In the genomic region with DNA sequence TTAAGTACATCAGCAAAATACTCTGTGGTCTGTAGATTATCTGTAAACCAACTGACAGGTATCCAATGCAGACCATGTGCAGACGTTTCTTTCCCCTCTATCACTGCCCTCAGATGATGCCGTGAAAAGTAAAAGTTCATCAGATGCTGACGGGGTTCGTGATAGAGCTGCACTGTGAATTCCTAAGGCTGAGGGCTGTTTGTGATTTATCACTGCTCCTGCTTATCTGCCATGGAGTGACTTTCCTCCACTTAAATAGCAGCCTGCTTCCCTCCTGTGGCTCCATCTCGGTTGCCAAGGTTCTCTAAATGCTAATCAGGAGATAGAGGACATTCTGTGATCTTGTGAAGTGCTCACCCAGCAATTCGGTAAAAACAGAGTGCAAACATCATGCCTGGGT, we compare ENCODE assay signal across 1 cellular context.
TF ChIP-seq lines count a peak whose summit lies in the region.

No MANE protein-coding gene starts in this region.

TF ChIP-seq in GM23338, 12 proteins besides CTCF, POLR2A, EP300 and RAD21 (continued from another document):
- TF ChIP-seq, protein P1, sequence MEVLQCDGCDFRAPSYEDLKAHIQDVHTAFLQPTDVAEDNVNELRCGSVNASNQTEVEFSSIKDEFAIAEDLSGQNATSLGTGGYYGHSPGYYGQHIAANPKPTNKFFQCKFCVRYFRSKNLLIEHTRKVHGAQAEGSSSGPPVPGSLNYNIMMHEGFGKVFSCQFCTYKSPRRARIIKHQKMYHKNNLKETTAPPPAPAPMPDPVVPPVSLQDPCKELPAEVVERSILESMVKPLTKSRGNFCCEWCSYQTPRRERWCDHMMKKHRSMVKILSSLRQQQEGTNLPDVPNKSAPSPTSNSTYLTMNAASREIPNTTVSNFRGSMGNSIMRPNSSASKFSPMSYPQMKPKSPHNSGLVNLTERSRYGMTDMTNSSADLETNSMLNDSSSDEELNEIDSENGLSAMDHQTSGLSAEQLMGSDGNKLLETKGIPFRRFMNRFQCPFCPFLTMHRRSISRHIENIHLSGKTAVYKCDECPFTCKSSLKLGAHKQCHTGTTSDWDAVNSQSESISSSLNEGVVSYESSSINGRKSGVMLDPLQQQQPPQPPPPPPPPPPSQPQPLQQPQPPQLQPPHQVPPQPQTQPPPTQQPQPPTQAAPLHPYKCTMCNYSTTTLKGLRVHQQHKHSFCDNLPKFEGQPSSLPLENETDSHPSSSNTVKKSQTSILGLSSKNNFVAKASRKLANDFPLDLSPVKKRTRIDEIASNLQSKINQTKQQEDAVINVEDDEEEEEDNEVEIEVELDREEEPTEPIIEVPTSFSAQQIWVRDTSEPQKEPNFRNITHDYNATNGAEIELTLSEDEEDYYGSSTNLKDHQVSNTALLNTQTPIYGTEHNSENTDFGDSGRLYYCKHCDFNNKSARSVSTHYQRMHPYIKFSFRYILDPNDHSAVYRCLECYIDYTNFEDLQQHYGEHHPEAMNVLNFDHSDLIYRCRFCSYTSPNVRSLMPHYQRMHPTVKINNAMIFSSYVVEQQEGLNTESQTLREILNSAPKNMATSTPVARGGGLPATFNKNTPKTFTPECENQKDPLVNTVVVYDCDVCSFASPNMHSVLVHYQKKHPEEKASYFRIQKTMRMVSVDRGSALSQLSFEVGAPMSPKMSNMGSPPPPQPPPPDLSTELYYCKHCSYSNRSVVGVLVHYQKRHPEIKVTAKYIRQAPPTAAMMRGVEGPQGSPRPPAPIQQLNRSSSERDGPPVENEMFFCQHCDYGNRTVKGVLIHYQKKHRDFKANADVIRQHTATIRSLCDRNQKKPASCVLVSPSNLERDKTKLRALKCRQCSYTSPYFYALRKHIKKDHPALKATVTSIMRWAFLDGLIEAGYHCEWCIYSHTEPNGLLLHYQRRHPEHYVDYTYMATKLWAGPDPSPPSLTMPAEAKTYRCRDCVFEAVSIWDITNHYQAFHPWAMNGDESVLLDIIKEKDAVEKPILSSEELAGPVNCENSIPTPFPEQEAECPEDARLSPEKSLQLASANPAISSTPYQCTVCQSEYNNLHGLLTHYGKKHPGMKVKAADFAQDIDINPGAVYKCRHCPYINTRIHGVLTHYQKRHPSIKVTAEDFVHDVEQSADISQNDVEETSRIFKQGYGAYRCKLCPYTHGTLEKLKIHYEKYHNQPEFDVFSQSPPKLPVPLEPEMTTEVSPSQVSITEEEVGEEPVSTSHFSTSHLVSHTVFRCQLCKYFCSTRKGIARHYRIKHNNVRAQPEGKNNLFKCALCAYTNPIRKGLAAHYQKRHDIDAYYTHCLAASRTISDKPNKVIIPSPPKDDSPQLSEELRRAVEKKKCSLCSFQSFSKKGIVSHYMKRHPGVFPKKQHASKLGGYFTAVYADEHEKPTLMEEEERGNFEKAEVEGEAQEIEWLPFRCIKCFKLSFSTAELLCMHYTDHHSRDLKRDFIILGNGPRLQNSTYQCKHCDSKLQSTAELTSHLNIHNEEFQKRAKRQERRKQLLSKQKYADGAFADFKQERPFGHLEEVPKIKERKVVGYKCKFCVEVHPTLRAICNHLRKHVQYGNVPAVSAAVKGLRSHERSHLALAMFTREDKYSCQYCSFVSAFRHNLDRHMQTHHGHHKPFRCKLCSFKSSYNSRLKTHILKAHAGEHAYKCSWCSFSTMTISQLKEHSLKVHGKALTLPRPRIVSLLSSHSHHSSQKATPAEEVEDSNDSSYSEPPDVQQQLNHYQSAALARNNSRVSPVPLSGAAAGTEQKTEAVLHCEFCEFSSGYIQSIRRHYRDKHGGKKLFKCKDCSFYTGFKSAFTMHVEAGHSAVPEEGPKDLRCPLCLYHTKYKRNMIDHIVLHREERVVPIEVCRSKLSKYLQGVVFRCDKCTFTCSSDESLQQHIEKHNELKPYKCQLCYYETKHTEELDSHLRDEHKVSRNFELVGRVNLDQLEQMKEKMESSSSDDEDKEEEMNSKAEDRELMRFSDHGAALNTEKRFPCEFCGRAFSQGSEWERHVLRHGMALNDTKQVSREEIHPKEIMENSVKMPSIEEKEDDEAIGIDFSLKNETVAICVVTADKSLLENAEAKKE (CRISPR knock-in tag; IDR thresholded peaks at IDR 0.05), result no peak
- TF ChIP-seq NANOG (IDR thresholded peaks at IDR 0.05; ENCODE audit: borderline replicate concordance) (no peak), ZNF114 (CRISPR knock-in tag; IDR thresholded peaks at IDR 0.05) (no peak), ZNF331 (CRISPR knock-in tag; IDR thresholded peaks at IDR 0.05; ENCODE audit: low read depth) (no peak), STAT1 (IDR thresholded peaks at IDR 0.05; ENCODE audit: unreplicated experiment) (no peak), POLR2AphosphoS5 (IDR thresholded peaks at IDR 0.05; ENCODE audit: low read depth) (no peak), CREB1 (CRISPR knock-in tag; IDR thresholded peaks at IDR 0.05; ENCODE audit: low read depth) (no peak), EZH2 (IDR thresholded peaks at IDR 0.05; ENCODE audit: low read depth, unreplicated experiment) (no peak), EZH2phosphoT487 (IDR thresholded peaks at IDR 0.05; ENCODE audit: unreplicated experiment) (no peak)
- TF ChIP-seq, protein P2, sequence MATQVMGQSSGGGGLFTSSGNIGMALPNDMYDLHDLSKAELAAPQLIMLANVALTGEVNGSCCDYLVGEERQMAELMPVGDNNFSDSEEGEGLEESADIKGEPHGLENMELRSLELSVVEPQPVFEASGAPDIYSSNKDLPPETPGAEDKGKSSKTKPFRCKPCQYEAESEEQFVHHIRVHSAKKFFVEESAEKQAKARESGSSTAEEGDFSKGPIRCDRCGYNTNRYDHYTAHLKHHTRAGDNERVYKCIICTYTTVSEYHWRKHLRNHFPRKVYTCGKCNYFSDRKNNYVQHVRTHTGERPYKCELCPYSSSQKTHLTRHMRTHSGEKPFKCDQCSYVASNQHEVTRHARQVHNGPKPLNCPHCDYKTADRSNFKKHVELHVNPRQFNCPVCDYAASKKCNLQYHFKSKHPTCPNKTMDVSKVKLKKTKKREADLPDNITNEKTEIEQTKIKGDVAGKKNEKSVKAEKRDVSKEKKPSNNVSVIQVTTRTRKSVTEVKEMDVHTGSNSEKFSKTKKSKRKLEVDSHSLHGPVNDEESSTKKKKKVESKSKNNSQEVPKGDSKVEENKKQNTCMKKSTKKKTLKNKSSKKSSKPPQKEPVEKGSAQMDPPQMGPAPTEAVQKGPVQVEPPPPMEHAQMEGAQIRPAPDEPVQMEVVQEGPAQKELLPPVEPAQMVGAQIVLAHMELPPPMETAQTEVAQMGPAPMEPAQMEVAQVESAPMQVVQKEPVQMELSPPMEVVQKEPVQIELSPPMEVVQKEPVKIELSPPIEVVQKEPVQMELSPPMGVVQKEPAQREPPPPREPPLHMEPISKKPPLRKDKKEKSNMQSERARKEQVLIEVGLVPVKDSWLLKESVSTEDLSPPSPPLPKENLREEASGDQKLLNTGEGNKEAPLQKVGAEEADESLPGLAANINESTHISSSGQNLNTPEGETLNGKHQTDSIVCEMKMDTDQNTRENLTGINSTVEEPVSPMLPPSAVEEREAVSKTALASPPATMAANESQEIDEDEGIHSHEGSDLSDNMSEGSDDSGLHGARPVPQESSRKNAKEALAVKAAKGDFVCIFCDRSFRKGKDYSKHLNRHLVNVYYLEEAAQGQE (IDR thresholded peaks at IDR 0.05; ENCODE audit: unreplicated experiment), result no peak
- TF ChIP-seq, protein P3, sequence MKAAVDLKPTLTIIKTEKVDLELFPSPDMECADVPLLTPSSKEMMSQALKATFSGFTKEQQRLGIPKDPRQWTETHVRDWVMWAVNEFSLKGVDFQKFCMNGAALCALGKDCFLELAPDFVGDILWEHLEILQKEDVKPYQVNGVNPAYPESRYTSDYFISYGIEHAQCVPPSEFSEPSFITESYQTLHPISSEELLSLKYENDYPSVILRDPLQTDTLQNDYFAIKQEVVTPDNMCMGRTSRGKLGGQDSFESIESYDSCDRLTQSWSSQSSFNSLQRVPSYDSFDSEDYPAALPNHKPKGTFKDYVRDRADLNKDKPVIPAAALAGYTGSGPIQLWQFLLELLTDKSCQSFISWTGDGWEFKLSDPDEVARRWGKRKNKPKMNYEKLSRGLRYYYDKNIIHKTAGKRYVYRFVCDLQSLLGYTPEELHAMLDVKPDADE (IDR thresholded peaks at IDR 0.05), result no peak
TF ChIP-seq in GM23338: peak in this region for 0.
